Comparison of ENCODE assay signal across 2 cellular contexts in genomic region chr11:32594272-32594671, GRCh38.
TF ChIP-seq lines count a peak whose summit lies in the region.

No MANE protein-coding gene starts in this region.

TF ChIP-seq in K562, 482 proteins besides CTCF, POLR2A, EP300 and RAD21:
- no peak for TF ChIP-seq BCOR (IDR thresholded peaks at IDR 0.05)
- TF ChIP-seq PHB (CRISPR knock-in tag; IDR thresholded peaks at IDR 0.05): no peak
- no peak for TF ChIP-seq SP2 (IDR thresholded peaks at IDR 0.05; ENCODE audit: extremely low read depth, low read depth, low read length, poor library complexity, severe bottlenecking)
- TF ChIP-seq MCM2 (IDR thresholded peaks at IDR 0.05; ENCODE audit: low read depth): no peak
- TF ChIP-seq, protein P1, sequence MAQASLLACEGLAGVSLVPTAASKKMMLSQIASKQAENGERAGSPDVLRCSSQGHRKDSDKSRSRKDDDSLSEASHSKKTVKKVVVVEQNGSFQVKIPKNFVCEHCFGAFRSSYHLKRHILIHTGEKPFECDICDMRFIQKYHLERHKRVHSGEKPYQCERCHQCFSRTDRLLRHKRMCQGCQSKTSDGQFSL (CRISPR knock-in tag; IDR thresholded peaks at IDR 0.05): no peak
- TF ChIP-seq, protein P1 (tag; IDR thresholded peaks at IDR 0.05): no peak
- no peak for TF ChIP-seq MLX (CRISPR knock-in tag; conservative IDR thresholded peaks at IDR 0.05)
- TF ChIP-seq RBM17 (IDR thresholded peaks at IDR 0.05; ENCODE audit: borderline replicate concordance, low read depth, low read length): no peak
- TF ChIP-seq POLR2AphosphoS5 (IDR thresholded peaks at IDR 0.05; ENCODE audit: control insufficient read depth, insufficient read depth, low read depth, low read length): no peak
TF ChIP-seq in K562: peak in this region for 0.

TF ChIP-seq in SK-N-SH, 30 proteins besides CTCF, POLR2A, EP300 and RAD21:
- TF ChIP-seq RCOR1 (IDR thresholded peaks at IDR 0.05; ENCODE audit: low read length): no peak
- TF ChIP-seq CHD2 (IDR thresholded peaks at IDR 0.05; ENCODE audit: low read length, partially characterized antibody): no peak
- no peak for TF ChIP-seq ELF1 (IDR thresholded peaks at IDR 0.05)
- TF ChIP-seq JUND (IDR thresholded peaks at IDR 0.05): no peak
- TF ChIP-seq FOSL2 (IDR thresholded peaks at IDR 0.05; ENCODE audit: borderline replicate concordance, low read depth): no peak
- no peak for TF ChIP-seq RFX5 (IDR thresholded peaks at IDR 0.05; ENCODE audit: low read length)
- no peak for TF ChIP-seq MXI1 (IDR thresholded peaks at IDR 0.05; ENCODE audit: low read depth, low read length)
- no peak for TF ChIP-seq IRF3 (IDR thresholded peaks at IDR 0.05; ENCODE audit: low read depth, low read length)
- TF ChIP-seq NRF1 (IDR thresholded peaks at IDR 0.05; ENCODE audit: low read depth, low read length): no peak
